Comparison of ENCODE assay signal across 8 cellular contexts in the genomic region with DNA sequence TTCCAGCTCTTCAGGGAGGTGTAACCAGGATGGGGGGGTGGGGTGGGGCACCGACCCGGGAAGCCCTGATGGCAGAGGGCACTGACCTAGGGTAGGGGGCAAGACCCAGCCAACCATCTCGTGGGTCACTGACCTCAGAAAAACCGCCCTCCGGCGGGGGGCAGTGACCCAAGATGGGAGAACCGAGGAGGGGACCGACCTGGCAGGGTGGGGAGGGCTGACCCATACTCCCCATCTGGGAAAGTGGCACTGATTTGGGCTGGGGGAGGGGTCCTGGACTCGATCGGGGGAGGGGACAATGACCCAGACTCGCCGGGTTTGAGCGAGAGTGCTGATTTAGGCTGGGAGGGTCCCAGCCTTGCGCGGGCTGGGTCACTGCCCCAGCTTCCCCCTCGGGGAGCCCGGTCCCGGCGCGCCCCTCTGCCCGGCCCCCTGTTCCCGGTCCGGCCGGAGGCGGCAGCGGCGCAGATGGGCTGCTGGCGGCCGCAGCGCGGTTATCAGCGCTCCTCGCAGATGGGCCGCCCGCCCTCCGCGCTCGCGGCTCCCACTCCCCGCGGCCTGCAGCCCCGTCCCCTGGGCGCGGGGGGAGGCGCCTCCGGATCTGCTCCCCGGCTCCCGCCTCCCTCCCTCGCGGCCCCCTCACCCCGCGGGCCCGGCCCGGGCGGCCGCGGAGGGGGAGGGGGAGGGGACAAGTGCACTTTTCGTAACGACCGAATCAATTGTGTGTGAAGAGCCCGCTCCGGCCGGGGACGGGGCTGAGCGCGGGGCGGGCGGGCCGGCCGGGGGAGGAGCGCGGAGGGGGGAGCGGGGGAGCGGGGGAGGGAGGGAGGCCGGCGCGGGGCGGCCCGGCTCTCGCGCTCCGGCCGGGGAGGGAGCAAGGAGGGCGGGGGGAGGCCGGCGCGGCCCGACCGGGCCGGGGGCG. TPM values are rescaled to one million over a fixed set of nuclear protein-coding genes. Genes with fewer than 3 reads are reported as not detected.
DNase-seq lines count a peak whose midpoint lies in the region; ATAC-seq and TF ChIP-seq lines count a peak whose summit lies in the region.

No MANE protein-coding gene starts in this region.

- H3K9me3 ChIP-seq in CD8-positive, alpha-beta memory T cell (ENCODE audit: low read length), result no peaks in the 10 kb centered on the region
- H3K9me3 ChIP-seq in Loucy (ENCODE audit: insufficient read depth, low read depth, low read length) (no peaks in the 10 kb centered on the region), right atrium auricular region (no peaks in the 10 kb centered on the region), gastrocnemius medialis (no peaks in the 10 kb centered on the region)

- H3K4me1 Mint-ChIP-seq in CD8-positive, alpha-beta memory T cell, result peaks cover 22 to 62% (median 58%) of the 10 kb centered on the region in 3 donors

- CTCF ChIA-PET in CD8-positive, alpha-beta memory T cell (lab: Charles Lee), result no interaction called here

- peak overlapping the region; percentile 84 for H3K4me2 ChIP-seq in Loucy (ENCODE audit: low read depth, low read length, poor library complexity, severe bottlenecking)

- POLR2A ChIA-PET in CD8-positive, alpha-beta memory T cell (lab: Charles Lee), result no interaction called here

- peaks cover 17% of the 10 kb centered on the region for H3F3A ChIP-seq in Loucy (ENCODE audit: low read depth)

- H2AFZ ChIP-seq in Loucy (ENCODE audit: low read length), result no peak overlapping the region

- peaks cover 62% of the 10 kb centered on the region for H3K4me1 ChIP-seq in CD8-positive, alpha-beta memory T cell (ENCODE audit: insufficient read depth, low read length)
- H3K4me1 ChIP-seq in Loucy (ENCODE audit: insufficient read depth, low read length, poor library complexity, severe bottlenecking) (peaks cover 59% of the 10 kb centered on the region), right atrium auricular region (peaks cover 0 to 17% of the 10 kb centered on the region in 2 donors), gastrocnemius medialis (no peaks in the 10 kb centered on the region)

- no peaks in the 10 kb centered on the region for H3K9me3 Mint-ChIP-seq in CD8-positive, alpha-beta memory T cell

- TF ChIP-seq CTCF in Loucy (conservative IDR thresholded peaks at IDR 0.05; ENCODE audit: low read length) (no peak), right atrium auricular region (IDR thresholded peaks at IDR 0.05) (no peak), gastrocnemius medialis (IDR thresholded peaks at IDR 0.05 in 4 of 5, conservative IDR thresholded peaks at IDR 0.05 in 1 of 5) (no peak)

- ATAC-seq in gastrocnemius medialis, result peak in 1 of 2 donors; percentile 15
- no peak for ATAC-seq in GM21723 (IDR thresholded peaks at IDR 0.05; ENCODE audit: unreplicated experiment)

- peak overlapping the region; percentile 88 for H3K9ac ChIP-seq in Loucy (ENCODE audit: low read depth, low read length, poor library complexity, severe bottlenecking)

- peaks cover 0 to 2% (median 0%) of the 10 kb centered on the region in 3 donors for H3K36me3 Mint-ChIP-seq in CD8-positive, alpha-beta memory T cell

- peak overlapping the region; percentile 43 to 90 (median 82) for H3K4me3 Mint-ChIP-seq in CD8-positive, alpha-beta memory T cell

- peaks cover 59% of the 10 kb centered on the region for H3K79me2 ChIP-seq in Loucy (ENCODE audit: insufficient read depth, low read length)

- no peaks in the 10 kb centered on the region for H3K27me3 ChIP-seq in CD8-positive, alpha-beta memory T cell (ENCODE audit: insufficient read depth, low read length, poor library complexity, severe bottlenecking)
- no peaks in the 10 kb centered on the region for H3K27me3 ChIP-seq in Loucy (ENCODE audit: insufficient read depth, low read length, poor library complexity, severe bottlenecking)
- H3K27me3 ChIP-seq in right atrium auricular region, result no peaks in the 10 kb centered on the region
- H3K27me3 ChIP-seq in gastrocnemius medialis, result peaks cover 10 to 17% (median 16%) of the 10 kb centered on the region in 3 donors

- H3K9me2 ChIP-seq in Loucy (replicated peaks; ENCODE audit: low read depth, low read length), result no peaks in the 10 kb centered on the region

- peaks cover 32% of the 10 kb centered on the region for H4K20me1 ChIP-seq in Loucy (ENCODE audit: insufficient read depth, low read length, poor library complexity, severe bottlenecking)

- peak in 2 of 5 donors; percentile 22 to 27 for DNase-seq in CD8-positive, alpha-beta memory T cell
- DNase-seq in activated effector memory CD4-positive, alpha-beta T cell treated with anti-CD3 and anti-CD28 coated beads, Interleukin-2, amount 50 U/mL, for 16 hours, result peak; percentile 74
- DNase-seq in right atrium auricular region (ENCODE audit: low spot score), result no peak
- DNase-seq in gastrocnemius medialis, result no peak
- no peak for DNase-seq in AG08395 (ENCODE audit: low spot score)
- DNase-seq in NCI-H2029 (lab: John Stamatoyannopoulos, UW), result no peak

- H3K27me3 Mint-ChIP-seq in CD8-positive, alpha-beta memory T cell, result peaks cover 0 to 4% of the 10 kb centered on the region in 2 donors

- no peaks in the 10 kb centered on the region for H3K36me3 ChIP-seq in CD8-positive, alpha-beta memory T cell (ENCODE audit: insufficient read depth, low read length)
- H3K36me3 ChIP-seq in Loucy (ENCODE audit: insufficient read depth, low read length) (no peaks in the 10 kb centered on the region), right atrium auricular region (no peaks in the 10 kb centered on the region), gastrocnemius medialis (no peaks in the 10 kb centered on the region)

- intact Hi-C loops in gastrocnemius medialis (cut with DNase I; ENCODE audit: low total_unique reads), result no loop called here

- H3K4me3 ChIP-seq in CD8-positive, alpha-beta memory T cell (ENCODE audit: low read length), result peak overlapping the region; percentile 34
- H3K4me3 ChIP-seq in Loucy (ENCODE audit: low read length, poor library complexity, severe bottlenecking) (peak overlapping the region; percentile 88), right atrium auricular region (peak overlapping the region; percentile 68 to 70), gastrocnemius medialis (peak overlapping the region; percentile 47 to 61 (median 53))

- in situ Hi-C loops in gastrocnemius medialis (cut with MboI; ENCODE audit: low sequenced_read_pairs in 4 of 4), result no loop called here

- H3K27ac Mint-ChIP-seq in CD8-positive, alpha-beta memory T cell, result peak overlapping the region in 2 of 8 donors; percentile 71 to 76

- no peak for TF ChIP-seq POLR2A in gastrocnemius medialis (IDR thresholded peaks at IDR 0.05)

- H3K27ac ChIP-seq in CD8-positive, alpha-beta memory T cell (ENCODE audit: low read depth, low read length), result peak overlapping the region; percentile 43
- H3K27ac ChIP-seq in right atrium auricular region (peak overlapping the region; percentile 68 to 70), gastrocnemius medialis (no peak overlapping the region)

RNA-seq across cellular contexts. Expression of a gene that starts 2.2 kb away (rescaled TPM):
- total RNA-seq in CD8-positive, alpha-beta memory T cell, result 10 to 100 TPM; 15.8 to 19.8 TPM
- polyA plus RNA-seq in CD8-positive, alpha-beta memory T cell, result 15.4 TPM
- total RNA-seq in right atrium auricular region (10 to 100 TPM in 1 of 2 donors, 1 to 10 TPM in 1; 7.6 to 10.4 TPM), gastrocnemius medialis (1 to 10 TPM; 1.4 to 1.9 (median 1.7) TPM)

Comparison
In these comparisons a context has a peak if more than half of its experiments do, and no peak if none do; other contexts are left out.
1. H3K27ac ChIP-seq: peak in CD8-positive, alpha-beta memory T cell (single experiment) and right atrium auricular region (2 of 2); none in gastrocnemius medialis (0 of 4).
2. H3K4me3 ChIP-seq: peak in every context shown above with its lines; median percentile 88 in Loucy; 69 in right atrium auricular region; 53 in gastrocnemius medialis; 34 in CD8-positive, alpha-beta memory T cell.